1 cellular context compared by ENCODE assay signal in the genomic region with DNA sequence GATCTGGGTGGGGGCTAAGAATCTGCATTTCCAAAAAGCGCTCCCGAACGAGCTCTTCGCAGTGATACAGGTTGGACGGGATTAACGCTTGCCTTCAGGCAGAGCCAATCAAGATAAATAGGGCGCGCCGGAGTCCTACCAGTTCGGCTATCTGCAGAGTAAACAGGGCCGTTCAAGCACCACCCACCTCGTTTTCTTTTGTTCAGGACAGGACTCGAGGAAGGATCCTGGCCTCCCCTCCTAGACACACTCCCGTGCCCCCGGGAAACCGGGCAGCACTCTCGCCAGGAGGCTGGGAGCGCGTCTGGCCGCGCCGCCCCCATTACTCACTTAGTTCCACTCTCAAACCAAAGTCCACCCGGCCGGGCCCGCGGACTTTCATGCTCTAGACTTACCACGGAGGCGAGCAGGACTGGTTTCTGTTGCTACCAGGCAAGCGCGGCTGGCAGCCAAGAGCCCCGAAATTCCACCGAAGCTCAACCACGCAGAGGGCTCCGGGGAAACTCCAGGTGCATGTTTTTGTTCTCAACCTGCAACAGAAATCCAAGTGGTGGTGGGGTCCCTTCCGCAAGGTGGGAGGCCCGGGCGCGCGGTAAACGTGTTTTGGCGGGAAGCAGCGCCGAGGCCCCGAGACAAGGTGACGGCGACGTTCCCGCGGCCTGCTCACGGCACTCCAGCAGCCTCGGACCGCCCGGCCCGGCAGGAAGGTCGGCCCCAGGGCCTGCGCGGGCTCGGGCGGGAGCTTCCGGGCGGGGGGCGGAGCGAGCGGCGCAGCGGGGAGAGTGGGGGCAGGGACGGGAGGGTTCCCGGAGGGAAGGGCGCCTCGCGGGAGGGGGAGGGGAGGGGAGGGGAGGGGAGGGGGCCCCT.
TF ChIP-seq lines count a peak whose summit lies in the region.

No MANE protein-coding gene starts in this region.

TF ChIP-seq in HepG2, 621 proteins besides CTCF, POLR2A, EP300 and RAD21 (continued from another document):
- no peak for TF ChIP-seq HNRNPH1 (optimal IDR thresholded peaks at IDR 0.05; ENCODE audit: low read depth, low read length)
- TF ChIP-seq ZNF761 (CRISPR knock-in tag; conservative IDR thresholded peaks at IDR 0.05): no peak
- TF ChIP-seq, protein P1, sequence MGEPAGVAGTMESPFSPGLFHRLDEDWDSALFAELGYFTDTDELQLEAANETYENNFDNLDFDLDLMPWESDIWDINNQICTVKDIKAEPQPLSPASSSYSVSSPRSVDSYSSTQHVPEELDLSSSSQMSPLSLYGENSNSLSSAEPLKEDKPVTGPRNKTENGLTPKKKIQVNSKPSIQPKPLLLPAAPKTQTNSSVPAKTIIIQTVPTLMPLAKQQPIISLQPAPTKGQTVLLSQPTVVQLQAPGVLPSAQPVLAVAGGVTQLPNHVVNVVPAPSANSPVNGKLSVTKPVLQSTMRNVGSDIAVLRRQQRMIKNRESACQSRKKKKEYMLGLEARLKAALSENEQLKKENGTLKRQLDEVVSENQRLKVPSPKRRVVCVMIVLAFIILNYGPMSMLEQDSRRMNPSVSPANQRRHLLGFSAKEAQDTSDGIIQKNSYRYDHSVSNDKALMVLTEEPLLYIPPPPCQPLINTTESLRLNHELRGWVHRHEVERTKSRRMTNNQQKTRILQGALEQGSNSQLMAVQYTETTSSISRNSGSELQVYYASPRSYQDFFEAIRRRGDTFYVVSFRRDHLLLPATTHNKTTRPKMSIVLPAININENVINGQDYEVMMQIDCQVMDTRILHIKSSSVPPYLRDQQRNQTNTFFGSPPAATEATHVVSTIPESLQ (CRISPR knock-in tag; conservative IDR thresholded peaks at IDR 0.05): no peak
- TF ChIP-seq MZF1 (CRISPR knock-in tag; IDR thresholded peaks at IDR 0.05; ENCODE audit: borderline replicate concordance): no peak
- TF ChIP-seq, protein P2, sequence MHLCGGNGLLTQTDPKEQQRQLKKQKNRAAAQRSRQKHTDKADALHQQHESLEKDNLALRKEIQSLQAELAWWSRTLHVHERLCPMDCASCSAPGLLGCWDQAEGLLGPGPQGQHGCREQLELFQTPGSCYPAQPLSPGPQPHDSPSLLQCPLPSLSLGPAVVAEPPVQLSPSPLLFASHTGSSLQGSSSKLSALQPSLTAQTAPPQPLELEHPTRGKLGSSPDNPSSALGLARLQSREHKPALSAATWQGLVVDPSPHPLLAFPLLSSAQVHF (CRISPR knock-in tag; IDR thresholded peaks at IDR 0.05): peak; percentile 76; the same call in 1 of the 2 replicates
- TF ChIP-seq, protein P3, sequence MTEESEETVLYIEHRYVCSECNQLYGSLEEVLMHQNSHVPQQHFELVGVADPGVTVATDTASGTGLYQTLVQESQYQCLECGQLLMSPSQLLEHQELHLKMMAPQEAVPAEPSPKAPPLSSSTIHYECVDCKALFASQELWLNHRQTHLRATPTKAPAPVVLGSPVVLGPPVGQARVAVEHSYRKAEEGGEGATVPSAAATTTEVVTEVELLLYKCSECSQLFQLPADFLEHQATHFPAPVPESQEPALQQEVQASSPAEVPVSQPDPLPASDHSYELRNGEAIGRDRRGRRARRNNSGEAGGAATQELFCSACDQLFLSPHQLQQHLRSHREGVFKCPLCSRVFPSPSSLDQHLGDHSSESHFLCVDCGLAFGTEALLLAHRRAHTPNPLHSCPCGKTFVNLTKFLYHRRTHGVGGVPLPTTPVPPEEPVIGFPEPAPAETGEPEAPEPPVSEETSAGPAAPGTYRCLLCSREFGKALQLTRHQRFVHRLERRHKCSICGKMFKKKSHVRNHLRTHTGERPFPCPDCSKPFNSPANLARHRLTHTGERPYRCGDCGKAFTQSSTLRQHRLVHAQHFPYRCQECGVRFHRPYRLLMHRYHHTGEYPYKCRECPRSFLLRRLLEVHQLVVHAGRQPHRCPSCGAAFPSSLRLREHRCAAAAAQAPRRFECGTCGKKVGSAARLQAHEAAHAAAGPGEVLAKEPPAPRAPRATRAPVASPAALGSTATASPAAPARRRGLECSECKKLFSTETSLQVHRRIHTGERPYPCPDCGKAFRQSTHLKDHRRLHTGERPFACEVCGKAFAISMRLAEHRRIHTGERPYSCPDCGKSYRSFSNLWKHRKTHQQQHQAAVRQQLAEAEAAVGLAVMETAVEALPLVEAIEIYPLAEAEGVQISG (CRISPR knock-in tag; IDR thresholded peaks at IDR 0.05): no peak
- TF ChIP-seq, protein P4, sequence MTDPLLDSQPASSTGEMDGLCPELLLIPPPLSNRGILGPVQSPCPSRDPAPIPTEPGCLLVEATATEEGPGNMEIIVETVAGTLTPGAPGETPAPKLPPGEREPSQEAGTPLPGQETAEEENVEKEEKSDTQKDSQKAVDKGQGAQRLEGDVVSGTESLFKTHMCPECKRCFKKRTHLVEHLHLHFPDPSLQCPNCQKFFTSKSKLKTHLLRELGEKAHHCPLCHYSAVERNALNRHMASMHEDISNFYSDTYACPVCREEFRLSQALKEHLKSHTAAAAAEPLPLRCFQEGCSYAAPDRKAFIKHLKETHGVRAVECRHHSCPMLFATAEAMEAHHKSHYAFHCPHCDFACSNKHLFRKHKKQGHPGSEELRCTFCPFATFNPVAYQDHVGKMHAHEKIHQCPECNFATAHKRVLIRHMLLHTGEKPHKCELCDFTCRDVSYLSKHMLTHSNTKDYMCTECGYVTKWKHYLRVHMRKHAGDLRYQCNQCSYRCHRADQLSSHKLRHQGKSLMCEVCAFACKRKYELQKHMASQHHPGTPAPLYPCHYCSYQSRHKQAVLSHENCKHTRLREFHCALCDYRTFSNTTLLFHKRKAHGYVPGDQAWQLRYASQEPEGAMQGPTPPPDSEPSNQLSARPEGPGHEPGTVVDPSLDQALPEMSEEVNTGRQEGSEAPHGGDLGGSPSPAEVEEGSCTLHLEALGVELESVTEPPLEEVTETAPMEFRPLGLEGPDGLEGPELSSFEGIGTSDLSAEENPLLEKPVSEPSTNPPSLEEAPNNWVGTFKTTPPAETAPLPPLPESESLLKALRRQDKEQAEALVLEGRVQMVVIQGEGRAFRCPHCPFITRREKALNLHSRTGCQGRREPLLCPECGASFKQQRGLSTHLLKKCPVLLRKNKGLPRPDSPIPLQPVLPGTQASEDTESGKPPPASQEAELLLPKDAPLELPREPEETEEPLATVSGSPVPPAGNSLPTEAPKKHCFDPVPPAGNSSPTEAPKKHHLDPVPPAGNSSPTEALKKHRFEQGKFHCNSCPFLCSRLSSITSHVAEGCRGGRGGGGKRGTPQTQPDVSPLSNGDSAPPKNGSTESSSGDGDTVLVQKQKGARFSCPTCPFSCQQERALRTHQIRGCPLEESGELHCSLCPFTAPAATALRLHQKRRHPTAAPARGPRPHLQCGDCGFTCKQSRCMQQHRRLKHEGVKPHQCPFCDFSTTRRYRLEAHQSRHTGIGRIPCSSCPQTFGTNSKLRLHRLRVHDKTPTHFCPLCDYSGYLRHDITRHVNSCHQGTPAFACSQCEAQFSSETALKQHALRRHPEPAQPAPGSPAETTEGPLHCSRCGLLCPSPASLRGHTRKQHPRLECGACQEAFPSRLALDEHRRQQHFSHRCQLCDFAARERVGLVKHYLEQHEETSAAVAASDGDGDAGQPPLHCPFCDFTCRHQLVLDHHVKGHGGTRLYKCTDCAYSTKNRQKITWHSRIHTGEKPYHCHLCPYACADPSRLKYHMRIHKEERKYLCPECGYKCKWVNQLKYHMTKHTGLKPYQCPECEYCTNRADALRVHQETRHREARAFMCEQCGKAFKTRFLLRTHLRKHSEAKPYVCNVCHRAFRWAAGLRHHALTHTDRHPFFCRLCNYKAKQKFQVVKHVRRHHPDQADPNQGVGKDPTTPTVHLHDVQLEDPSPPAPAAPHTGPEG (CRISPR knock-in tag; IDR thresholded peaks at IDR 0.05): no peak; the same call in 1 of the 2 replicates
- no peak for TF ChIP-seq RFX1 (IDR thresholded peaks at IDR 0.05)
- 0 out of 2 replicates have a peak, but pooled peaks have one; percentile 45 for TF ChIP-seq SRY (CRISPR knock-in tag; IDR thresholded peaks at IDR 0.05)
- TF ChIP-seq MATR3 (CRISPR knock-in tag; IDR thresholded peaks at IDR 0.05): no peak
- TF ChIP-seq, protein P5, sequence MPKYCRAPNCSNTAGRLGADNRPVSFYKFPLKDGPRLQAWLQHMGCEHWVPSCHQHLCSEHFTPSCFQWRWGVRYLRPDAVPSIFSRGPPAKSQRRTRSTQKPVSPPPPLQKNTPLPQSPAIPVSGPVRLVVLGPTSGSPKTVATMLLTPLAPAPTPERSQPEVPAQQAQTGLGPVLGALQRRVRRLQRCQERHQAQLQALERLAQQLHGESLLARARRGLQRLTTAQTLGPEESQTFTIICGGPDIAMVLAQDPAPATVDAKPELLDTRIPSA (CRISPR knock-in tag; IDR thresholded peaks at IDR 0.05; ENCODE audit: borderline replicate concordance): no peak
- TF ChIP-seq, protein P6, sequence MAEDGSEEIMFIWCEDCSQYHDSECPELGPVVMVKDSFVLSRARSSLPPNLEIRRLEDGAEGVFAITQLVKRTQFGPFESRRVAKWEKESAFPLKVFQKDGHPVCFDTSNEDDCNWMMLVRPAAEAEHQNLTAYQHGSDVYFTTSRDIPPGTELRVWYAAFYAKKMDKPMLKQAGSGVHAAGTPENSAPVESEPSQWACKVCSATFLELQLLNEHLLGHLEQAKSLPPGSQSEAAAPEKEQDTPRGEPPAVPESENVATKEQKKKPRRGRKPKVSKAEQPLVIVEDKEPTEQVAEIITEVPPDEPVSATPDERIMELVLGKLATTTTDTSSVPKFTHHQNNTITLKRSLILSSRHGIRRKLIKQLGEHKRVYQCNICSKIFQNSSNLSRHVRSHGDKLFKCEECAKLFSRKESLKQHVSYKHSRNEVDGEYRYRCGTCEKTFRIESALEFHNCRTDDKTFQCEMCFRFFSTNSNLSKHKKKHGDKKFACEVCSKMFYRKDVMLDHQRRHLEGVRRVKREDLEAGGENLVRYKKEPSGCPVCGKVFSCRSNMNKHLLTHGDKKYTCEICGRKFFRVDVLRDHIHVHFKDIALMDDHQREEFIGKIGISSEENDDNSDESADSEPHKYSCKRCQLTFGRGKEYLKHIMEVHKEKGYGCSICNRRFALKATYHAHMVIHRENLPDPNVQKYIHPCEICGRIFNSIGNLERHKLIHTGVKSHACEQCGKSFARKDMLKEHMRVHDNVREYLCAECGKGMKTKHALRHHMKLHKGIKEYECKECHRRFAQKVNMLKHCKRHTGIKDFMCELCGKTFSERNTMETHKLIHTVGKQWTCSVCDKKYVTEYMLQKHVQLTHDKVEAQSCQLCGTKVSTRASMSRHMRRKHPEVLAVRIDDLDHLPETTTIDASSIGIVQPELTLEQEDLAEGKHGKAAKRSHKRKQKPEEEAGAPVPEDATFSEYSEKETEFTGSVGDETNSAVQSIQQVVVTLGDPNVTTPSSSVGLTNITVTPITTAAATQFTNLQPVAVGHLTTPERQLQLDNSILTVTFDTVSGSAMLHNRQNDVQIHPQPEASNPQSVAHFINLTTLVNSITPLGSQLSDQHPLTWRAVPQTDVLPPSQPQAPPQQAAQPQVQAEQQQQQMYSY (CRISPR knock-in tag; IDR thresholded peaks at IDR 0.05): peak; percentile 37; the same call in 1 of the 2 replicates
- TF ChIP-seq, protein P7, sequence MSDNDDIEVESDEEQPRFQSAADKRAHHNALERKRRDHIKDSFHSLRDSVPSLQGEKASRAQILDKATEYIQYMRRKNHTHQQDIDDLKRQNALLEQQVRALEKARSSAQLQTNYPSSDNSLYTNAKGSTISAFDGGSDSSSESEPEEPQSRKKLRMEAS (IDR thresholded peaks at IDR 0.05): peak; percentile 76; the same call in 1 of the 2 replicates
- peak; percentile 36; the same call in 1 of the 2 replicates for TF ChIP-seq TBX3 (IDR thresholded peaks at IDR 0.05; ENCODE audit: borderline replicate concordance)
- TF ChIP-seq REL (CRISPR knock-in tag; conservative IDR thresholded peaks at IDR 0.05): no peak; the same call in none of the 2 replicates
- TF ChIP-seq PAF1 (CRISPR knock-in tag; IDR thresholded peaks at IDR 0.05): no peak
- TF ChIP-seq, protein P8, sequence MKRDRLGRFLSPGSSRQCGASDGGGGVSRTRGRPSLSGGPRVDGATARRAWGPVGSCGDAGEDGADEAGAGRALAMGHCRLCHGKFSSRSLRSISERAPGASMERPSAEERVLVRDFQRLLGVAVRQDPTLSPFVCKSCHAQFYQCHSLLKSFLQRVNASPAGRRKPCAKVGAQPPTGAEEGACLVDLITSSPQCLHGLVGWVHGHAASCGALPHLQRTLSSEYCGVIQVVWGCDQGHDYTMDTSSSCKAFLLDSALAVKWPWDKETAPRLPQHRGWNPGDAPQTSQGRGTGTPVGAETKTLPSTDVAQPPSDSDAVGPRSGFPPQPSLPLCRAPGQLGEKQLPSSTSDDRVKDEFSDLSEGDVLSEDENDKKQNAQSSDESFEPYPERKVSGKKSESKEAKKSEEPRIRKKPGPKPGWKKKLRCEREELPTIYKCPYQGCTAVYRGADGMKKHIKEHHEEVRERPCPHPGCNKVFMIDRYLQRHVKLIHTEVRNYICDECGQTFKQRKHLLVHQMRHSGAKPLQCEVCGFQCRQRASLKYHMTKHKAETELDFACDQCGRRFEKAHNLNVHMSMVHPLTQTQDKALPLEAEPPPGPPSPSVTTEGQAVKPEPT (CRISPR knock-in tag; IDR thresholded peaks at IDR 0.05; ENCODE audit: low read depth): 0 out of 2 replicates have a peak, but pooled peaks have one; percentile 29
- TF ChIP-seq CREB1 (IDR thresholded peaks at IDR 0.05): no peak
- TF ChIP-seq CREB1 (CRISPR knock-in tag; IDR thresholded peaks at IDR 0.05): no peak
- no peak for TF ChIP-seq ZNF180 (CRISPR knock-in tag; IDR thresholded peaks at IDR 0.05; ENCODE audit: borderline replicate concordance, low read depth)
- no peak for TF ChIP-seq KAT2B (IDR thresholded peaks at IDR 0.05; ENCODE audit: borderline replicate concordance, low read depth, low read length)
- TF ChIP-seq SYNCRIP (IDR thresholded peaks at IDR 0.05; ENCODE audit: insufficient read depth, low read depth, low read length): no peak
